22 cellular contexts compared by ENCODE assay signal in genomic region chr7:96558530-96558929, GRCh38.
DNase-seq lines count a peak whose midpoint lies in the region; ATAC-seq, FAIRE-seq and TF ChIP-seq lines count a peak whose summit lies in the region.
"Had no signal": no experiment of that assay in that cellular context is flagged by ENCODE, and none has a peak within 500 bp of the region (broad histone marks: within the 10 kb centered on the region; RNA-seq: fewer than 3 reads in every experiment).

No MANE protein-coding gene starts in this region.

- TF ChIP-seq CTCF in MCF 10A (IDR thresholded peaks at IDR 0.05; ENCODE audit: unreplicated experiment) (no peak), mammary epithelial cell (conservative IDR thresholded peaks at IDR 0.05 in 1 of 2, IDR thresholded peaks at IDR 0.05 in 1 of 2; ENCODE audit: extremely low read depth in 1 of 2, insufficient read depth in 1 of 2, low read depth in 1 of 2, low read length in 2 of 2) (no peak), choroid plexus epithelial cell (conservative IDR thresholded peaks at IDR 0.05; ENCODE audit: low read depth, low read length) (no peak), heart left ventricle (IDR thresholded peaks at IDR 0.05) (no peak)

- POLR2A ChIA-PET in MCF 10A (lab: Yijun Ruan, JAX) = no interaction called here

- dilution Hi-C loops in mammary epithelial cell (cut with HindIII; ENCODE audit: low sequenced_read_pairs) = no loop called here

- H3K4me3 ChIP-seq in mammary epithelial cell (replicated peaks in 1 of 3; ENCODE audit: insufficient read depth in 1 of 3, low read depth in 2 of 3, low read length in 3 of 3) (no peak overlapping the region), choroid plexus epithelial cell (ENCODE audit: low read depth, low read length) (no peak overlapping the region), heart left ventricle (no peak overlapping the region)

- H3K9ac ChIP-seq in mammary epithelial cell (ENCODE audit: insufficient read depth, low read length) = no peak overlapping the region
- H3K9ac ChIP-seq: KMS-11 had no signal

- no peak overlapping the region for H3K4me3 Mint-ChIP-seq in MCF 10A (ENCODE audit: unreplicated experiment)
- H3K4me3 Mint-ChIP-seq: B cell had no signal

- peak overlapping the region; percentile 22 for H3K27ac Mint-ChIP-seq in MCF 10A (ENCODE audit: low read depth, unreplicated experiment)
- H3K27ac Mint-ChIP-seq: B cell had no signal

- TF ChIP-seq POLR2A in heart left ventricle (IDR thresholded peaks at IDR 0.05) (no peak), GM12892 (IDR thresholded peaks at IDR 0.05; ENCODE audit: low read depth, low read length) (no peak)

- FAIRE-seq in GM12892 (lab: Jason Lieb, UNC) = no peak
- FAIRE-seq: GM12891, GM18507, H54, HepG2 had no signal

- H4K20me1 ChIP-seq in mammary epithelial cell (ENCODE audit: insufficient read depth, low read length) = no peaks in the 10 kb centered on the region

- in situ Hi-C loops in mammary epithelial cell (cut with MboI; ENCODE audit: low sequenced_read_pairs in 2 of 2) = no loop called here

- H3K4me1 ChIP-seq in mammary epithelial cell (ENCODE audit: insufficient read depth, low read length) = no peaks in the 10 kb centered on the region
- H3K4me1 ChIP-seq in heart left ventricle = no peaks in the 10 kb centered on the region

- BruUV-seq in MCF 10A (replicated peaks; lab: Mats Ljungman, UMichigan) (no TSS peak), mammary epithelial cell (replicated peaks; lab: Mats Ljungman, UMichigan) (no TSS peak)

- 89% methylated on average over 2 of the region's 2 CpGs for WGBS in mammary epithelial cell (ENCODE audit: low coverage, missing lambda C conversion rate)
- 83 to 87% (median 83%) methylated on average over 2 of the region's 2 CpGs for WGBS in heart left ventricle, 4 donors

- H2AFZ ChIP-seq in mammary epithelial cell (ENCODE audit: low read depth, low read length) = no peak overlapping the region

- ATAC-seq in heart left ventricle (no peak), left colon (no peak)
- ATAC-seq: HepG2 had no signal

- peaks cover 7% of the 10 kb centered on the region for H3K4me1 Mint-ChIP-seq in MCF 10A (ENCODE audit: insufficient read depth, unreplicated experiment)
- H3K4me1 Mint-ChIP-seq: B cell had no signal

- no peaks in the 10 kb centered on the region for H3K79me2 ChIP-seq in mammary epithelial cell (ENCODE audit: insufficient read depth, low read length)

- no peak for DNase-seq in MCF 10A (ENCODE audit: unreplicated experiment)
- no peak for DNase-seq in mammary epithelial cell
- DNase-seq in choroid plexus epithelial cell (ENCODE audit: low read depth) = peak; percentile 6
- peak; percentile 4 for DNase-seq in hepatic stellate cell (ENCODE audit: low spot score)
- peak; percentile 11 for DNase-seq in stromal cell of bone marrow (ENCODE audit: low read depth)
- no peak for DNase-seq in heart left ventricle
- DNase-seq in GM12892 (ENCODE audit: insufficient read length) = no peak
- no peak for DNase-seq in left colon
- DNase-seq: COR-L47, EL, NCI-H1417 treated with DMSO at 0.1 percent for 48 hours, NCI-H1930, NCI-H345, NCI-H524 treated with DMSO at 0.1 percent for 48 hours, RPMI8226 had no signal

- no peaks in the 10 kb centered on the region for H3K36me3 ChIP-seq in mammary epithelial cell (ENCODE audit: insufficient read depth, low read length)
- no peaks in the 10 kb centered on the region for H3K36me3 ChIP-seq in heart left ventricle

- H3K9me3 ChIP-seq in mammary epithelial cell (replicated peaks; ENCODE audit: insufficient read depth, low read length) (no peaks in the 10 kb centered on the region), heart left ventricle (no peaks in the 10 kb centered on the region)

- no peaks in the 10 kb centered on the region for H3K27me3 ChIP-seq in mammary epithelial cell (ENCODE audit: insufficient read depth, low read length)
- no peaks in the 10 kb centered on the region for H3K27me3 ChIP-seq in heart left ventricle

- no peak overlapping the region for H3K4me2 ChIP-seq in mammary epithelial cell (ENCODE audit: insufficient read depth, low read depth, low read length)
- H3K4me2 ChIP-seq: KMS-11 had no signal

- H3K36me3 Mint-ChIP-seq in MCF 10A (ENCODE audit: insufficient read depth, unreplicated experiment) = no peaks in the 10 kb centered on the region

- H3K27me3 Mint-ChIP-seq in MCF 10A (ENCODE audit: insufficient read depth, unreplicated experiment) = peaks cover 16% of the 10 kb centered on the region
- H3K27me3 Mint-ChIP-seq: B cell had no signal

- CTCF ChIA-PET in MCF 10A (lab: Yijun Ruan, JAX) (no interaction called here), mammary epithelial cell (lab: Charles Lee; ENCODE audit: low non-redundant PET) (no interaction called here)

- H3K9me3 Mint-ChIP-seq in MCF 10A (ENCODE audit: unreplicated experiment) = no peaks in the 10 kb centered on the region

- H3K27ac ChIP-seq in mammary epithelial cell (ENCODE audit: insufficient read depth, low read depth, low read length) (no peak overlapping the region), heart left ventricle (no peak overlapping the region)
- H3K27ac ChIP-seq: 22Rv1, KMS-11 had no signal

- intact Hi-C loops in MCF 10A (cut with micrococcal nuclease) = no loop called here
- intact Hi-C loops in mammary epithelial cell (cut with micrococcal nuclease) = no loop called here
- intact Hi-C loops in heart left ventricle (cut with DNase I) = no loop called here
- intact Hi-C loops in left colon (cut with DNase I, micrococcal nuclease) = no loop called here

Comparison
In these comparisons a context has a peak if more than half of its experiments do, and no peak if none do; other contexts are left out.
1. DNase-seq: peak in choroid plexus epithelial cell (single experiment), hepatic stellate cell (single experiment) and stromal cell of bone marrow (single experiment); none in MCF 10A (single experiment), mammary epithelial cell (single experiment), heart left ventricle (0 of 5), GM12892 (single experiment) and left colon (0 of 2).